In genomic region chr11:134879931-134880330, GRCh38 we compare ENCODE assay signal across 28 cellular contexts.
"Had no signal": no experiment of that assay in that cellular context is flagged by ENCODE, and none has a peak within 500 bp of the region (broad histone marks: within the 10 kb centered on the region; RNA-seq: fewer than 3 reads in every experiment).

No MANE protein-coding gene starts in this region.

- H3K4me1 ChIP-seq: stomach, suprapubic skin, testis, thyroid gland, tibial artery, tibial nerve, transverse colon, upper lobe of left lung, upper lobe of right lung, uterus, vagina had no signal

- H3K4me3 Mint-ChIP-seq: stimulated activated effector memory CD8-positive, alpha-beta T cell treated with anti-CD3 and anti-CD28 coated beads, Interleukin-12 subunit alpha, Interleukin-12 subunit beta, amount 100 ng/mL, for 72 hours; stimulated activated memory B cell treated with anti-CD40 and anti-IgM and Interleukin-4, amounts not matched to agents 10 μg/mL and 1 μg/mL and 100 μg/mL, for 72 hours; stimulated activated naive B cell treated with anti-CD40 and anti-IgM and Interleukin-4, amounts not matched to agents 10 μg/mL and 1 μg/mL and 100 μg/mL, for 72 hours; stimulated activated naive CD8-positive, alpha-beta T cell treated with anti-CD3 and anti-CD28 coated beads, Interleukin-15, amount 100 ng/mL, for 72 hours; stimulated activated naive CD8-positive, alpha-beta T cell treated with anti-CD3 and anti-CD28 coated beads, Interleukin-15, Interleukin-2, amounts not matched to agents 100 ng/mL and 50 ng/mL, for 24 hours; type B pancreatic cell had no signal

- H3K4me1 Mint-ChIP-seq: stimulated activated effector memory CD8-positive, alpha-beta T cell treated with anti-CD3 and anti-CD28 coated beads, Interleukin-12 subunit alpha, Interleukin-12 subunit beta, amount 100 ng/mL, for 72 hours; stimulated activated memory B cell treated with anti-CD40 and anti-IgM and Interleukin-4, amounts not matched to agents 10 μg/mL and 1 μg/mL and 100 μg/mL, for 72 hours; stimulated activated naive B cell treated with anti-CD40 and anti-IgM and Interleukin-4, amounts not matched to agents 10 μg/mL and 1 μg/mL and 100 μg/mL, for 72 hours; stimulated activated naive CD8-positive, alpha-beta T cell treated with anti-CD3 and anti-CD28 coated beads, Interleukin-15, amount 100 ng/mL, for 72 hours had no signal

- H3K27ac Mint-ChIP-seq: stimulated activated effector memory CD8-positive, alpha-beta T cell treated with anti-CD3 and anti-CD28 coated beads, Interleukin-12 subunit alpha, Interleukin-12 subunit beta, amount 100 ng/mL, for 72 hours; stimulated activated memory B cell treated with anti-CD40 and anti-IgM and Interleukin-4, amounts not matched to agents 10 μg/mL and 1 μg/mL and 100 μg/mL, for 72 hours; stimulated activated naive B cell treated with anti-CD40 and anti-IgM and Interleukin-4, amounts not matched to agents 10 μg/mL and 1 μg/mL and 100 μg/mL, for 72 hours; stimulated activated naive CD8-positive, alpha-beta T cell treated with anti-CD3 and anti-CD28 coated beads, Interleukin-15, Interleukin-2, amounts not matched to agents 100 ng/mL and 50 ng/mL, for 24 hours; type B pancreatic cell had no signal

- ATAC-seq: stimulated activated effector memory CD8-positive, alpha-beta T cell treated with anti-CD3 and anti-CD28 coated beads, Interleukin-12 subunit alpha, Interleukin-12 subunit beta, amount 100 ng/mL, for 72 hours; stimulated activated memory B cell treated with anti-CD40 and anti-IgM and Interleukin-4, amounts not matched to agents 10 μg/mL and 1 μg/mL and 100 μg/mL, for 72 hours; stimulated activated naive B cell treated with anti-CD40 and anti-IgM and Interleukin-4, amounts not matched to agents 10 μg/mL and 1 μg/mL and 100 μg/mL, for 72 hours; stimulated activated naive CD8-positive, alpha-beta T cell treated with anti-CD3 and anti-CD28 coated beads, Interleukin-15, amount 100 ng/mL, for 72 hours; stimulated activated naive CD8-positive, alpha-beta T cell treated with anti-CD3 and anti-CD28 coated beads, Interleukin-15, Interleukin-2, amounts not matched to agents 100 U/mL and 50 U/mL, for 24 hours; upper lobe of right lung had no signal

- H3K4me3 ChIP-seq: stomach, suprapubic skin, testis, thoracic aorta, thyroid gland, tibial artery, tibial nerve, transverse colon, upper lobe of left lung, upper lobe of right lung, uterus, vagina had no signal

- H3K9me3 ChIP-seq: stomach, suprapubic skin, testis, thoracic aorta, thyroid gland, tibial artery, tibial nerve, transverse colon, upper lobe of left lung, upper lobe of right lung, uterus, vagina had no signal

- H3K36me3 Mint-ChIP-seq: stimulated activated effector memory CD8-positive, alpha-beta T cell treated with anti-CD3 and anti-CD28 coated beads, Interleukin-12 subunit alpha, Interleukin-12 subunit beta, amount 100 ng/mL, for 72 hours; stimulated activated memory B cell treated with anti-CD40 and anti-IgM and Interleukin-4, amounts not matched to agents 10 μg/mL and 1 μg/mL and 100 μg/mL, for 72 hours; stimulated activated naive B cell treated with anti-CD40 and anti-IgM and Interleukin-4, amounts not matched to agents 10 μg/mL and 1 μg/mL and 100 μg/mL, for 72 hours; type B pancreatic cell had no signal

- DNase-seq: stimulated activated CD4-positive, alpha-beta T cell treated with anti-CD3 and anti-CD28 coated beads, Interleukin-2, amount 100 ng/mL, for 48 hours; stimulated activated CD4-positive, alpha-beta T cell treated with anti-CD3 and anti-CD28 coated beads, Interleukin-4, amount 100 ng/mL, for 1 hour; stimulated activated CD4-positive, alpha-beta T cell treated with anti-CD3 and anti-CD28 coated beads, Interleukin-4, amount 100 ng/mL, for 24 hours; stimulated activated CD4-positive, alpha-beta T cell treated with anti-CD3 and anti-CD28 coated beads, Interleukin-4, amount 100 ng/mL, for 4 hours; stimulated activated CD8-positive, alpha-beta memory T cell treated with anti-CD3 and anti-CD28 coated beads, Interleukin-4, amount 100 ng/mL, for 48 hours; stimulated activated naive B cell treated with anti-CD40 and anti-IgM and Interleukin-4, amounts not matched to agents 10 μg/mL and 1 μg/mL and 100 μg/mL, for 72 hours; stimulated activated naive CD4-positive, alpha-beta T cell; stimulated activated naive CD4-positive, alpha-beta T cell treated with Interleukin-2 at 50 U/mL for 16 hours; stimulated activated naive CD8-positive, alpha-beta T cell treated with anti-CD3 and anti-CD28 coated beads, Interleukin-15, amount 100 ng/mL, for 72 hours; stimulated activated naive CD8-positive, alpha-beta T cell treated with anti-CD3 and anti-CD28 coated beads, Interleukin-15, Interleukin-2, amounts not matched to agents 100 U/mL and 50 U/mL, for 24 hours; stomach; substantia nigra; testis; thyroid gland; tibial artery; transverse colon; trophoblast cell; upper lobe of left lung; upper lobe of right lung; uterus had no signal

- H3K36me3 ChIP-seq: stomach, suprapubic skin, thoracic aorta, thyroid gland, tibial artery, tibial nerve, transverse colon, upper lobe of left lung, upper lobe of right lung, uterus, vagina had no signal

- H3K27ac ChIP-seq: stomach, suprapubic skin, testis, thoracic aorta, thyroid gland, tibial artery, tibial nerve, transverse colon, upper lobe of left lung, upper lobe of right lung, uterus, vagina had no signal

- H3K9me3 Mint-ChIP-seq: stimulated activated effector memory CD8-positive, alpha-beta T cell treated with anti-CD3 and anti-CD28 coated beads, Interleukin-12 subunit alpha, Interleukin-12 subunit beta, amount 100 ng/mL, for 72 hours; stimulated activated memory B cell treated with anti-CD40 and anti-IgM and Interleukin-4, amounts not matched to agents 10 μg/mL and 1 μg/mL and 100 μg/mL, for 72 hours; stimulated activated naive B cell treated with anti-CD40 and anti-IgM and Interleukin-4, amounts not matched to agents 10 μg/mL and 1 μg/mL and 100 μg/mL, for 72 hours; stimulated activated naive CD8-positive, alpha-beta T cell treated with anti-CD3 and anti-CD28 coated beads, Interleukin-15, amount 100 ng/mL, for 72 hours; stimulated activated naive CD8-positive, alpha-beta T cell treated with anti-CD3 and anti-CD28 coated beads, Interleukin-15, Interleukin-2, amounts not matched to agents 100 ng/mL and 50 ng/mL, for 24 hours; type B pancreatic cell had no signal

- H3K27me3 ChIP-seq: testis, thyroid gland, transverse colon, upper lobe of left lung, upper lobe of right lung, vagina had no signal
